In the genomic region with DNA sequence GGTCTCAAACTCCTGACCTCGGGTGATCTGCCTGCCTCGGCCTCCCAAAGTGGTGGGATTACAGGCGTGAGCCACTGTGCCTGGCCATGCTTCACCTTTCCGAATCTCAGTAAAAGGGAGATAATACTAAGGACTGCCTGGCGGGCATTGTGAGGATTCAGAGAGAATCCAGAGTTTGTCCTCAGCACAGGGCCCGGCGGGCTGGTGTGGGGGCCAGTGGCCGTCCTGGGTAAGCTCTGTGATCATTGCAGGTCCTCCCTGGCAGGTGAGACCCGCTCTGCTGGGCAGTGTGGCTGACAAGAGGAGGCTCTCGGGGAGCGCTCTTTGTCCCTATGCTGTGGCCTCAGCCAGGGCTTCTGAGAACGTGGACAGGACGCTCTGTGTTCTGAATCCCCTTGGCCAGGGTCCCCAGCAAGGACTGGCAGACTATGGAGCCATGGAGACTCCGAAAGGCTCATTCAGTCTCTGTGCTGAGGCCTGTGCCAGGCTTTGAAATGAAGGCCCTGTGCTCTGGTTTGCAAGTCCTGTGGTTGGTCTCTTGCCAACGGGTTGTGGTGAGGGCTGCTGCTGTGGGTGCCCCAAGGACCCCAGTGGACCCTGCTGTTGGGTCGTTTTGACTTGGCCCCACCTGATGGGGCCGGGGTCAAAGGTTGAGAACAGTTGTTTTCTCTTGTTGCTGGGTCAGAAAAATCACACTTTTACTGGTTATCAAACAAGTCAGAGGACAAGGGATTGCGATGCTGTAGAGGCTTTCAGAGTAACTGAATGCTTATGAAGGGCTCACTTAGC, we compare ENCODE assay signal across 1 cellular context.
TF ChIP-seq lines count a peak whose summit lies in the region.

No MANE protein-coding gene starts in this region.

TF ChIP-seq in GM23338, 12 proteins besides CTCF, POLR2A, EP300 and RAD21 (continued from another document):
- TF ChIP-seq, protein P1, sequence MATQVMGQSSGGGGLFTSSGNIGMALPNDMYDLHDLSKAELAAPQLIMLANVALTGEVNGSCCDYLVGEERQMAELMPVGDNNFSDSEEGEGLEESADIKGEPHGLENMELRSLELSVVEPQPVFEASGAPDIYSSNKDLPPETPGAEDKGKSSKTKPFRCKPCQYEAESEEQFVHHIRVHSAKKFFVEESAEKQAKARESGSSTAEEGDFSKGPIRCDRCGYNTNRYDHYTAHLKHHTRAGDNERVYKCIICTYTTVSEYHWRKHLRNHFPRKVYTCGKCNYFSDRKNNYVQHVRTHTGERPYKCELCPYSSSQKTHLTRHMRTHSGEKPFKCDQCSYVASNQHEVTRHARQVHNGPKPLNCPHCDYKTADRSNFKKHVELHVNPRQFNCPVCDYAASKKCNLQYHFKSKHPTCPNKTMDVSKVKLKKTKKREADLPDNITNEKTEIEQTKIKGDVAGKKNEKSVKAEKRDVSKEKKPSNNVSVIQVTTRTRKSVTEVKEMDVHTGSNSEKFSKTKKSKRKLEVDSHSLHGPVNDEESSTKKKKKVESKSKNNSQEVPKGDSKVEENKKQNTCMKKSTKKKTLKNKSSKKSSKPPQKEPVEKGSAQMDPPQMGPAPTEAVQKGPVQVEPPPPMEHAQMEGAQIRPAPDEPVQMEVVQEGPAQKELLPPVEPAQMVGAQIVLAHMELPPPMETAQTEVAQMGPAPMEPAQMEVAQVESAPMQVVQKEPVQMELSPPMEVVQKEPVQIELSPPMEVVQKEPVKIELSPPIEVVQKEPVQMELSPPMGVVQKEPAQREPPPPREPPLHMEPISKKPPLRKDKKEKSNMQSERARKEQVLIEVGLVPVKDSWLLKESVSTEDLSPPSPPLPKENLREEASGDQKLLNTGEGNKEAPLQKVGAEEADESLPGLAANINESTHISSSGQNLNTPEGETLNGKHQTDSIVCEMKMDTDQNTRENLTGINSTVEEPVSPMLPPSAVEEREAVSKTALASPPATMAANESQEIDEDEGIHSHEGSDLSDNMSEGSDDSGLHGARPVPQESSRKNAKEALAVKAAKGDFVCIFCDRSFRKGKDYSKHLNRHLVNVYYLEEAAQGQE (IDR thresholded peaks at IDR 0.05; ENCODE audit: unreplicated experiment), result no peak
- TF ChIP-seq, protein P2, sequence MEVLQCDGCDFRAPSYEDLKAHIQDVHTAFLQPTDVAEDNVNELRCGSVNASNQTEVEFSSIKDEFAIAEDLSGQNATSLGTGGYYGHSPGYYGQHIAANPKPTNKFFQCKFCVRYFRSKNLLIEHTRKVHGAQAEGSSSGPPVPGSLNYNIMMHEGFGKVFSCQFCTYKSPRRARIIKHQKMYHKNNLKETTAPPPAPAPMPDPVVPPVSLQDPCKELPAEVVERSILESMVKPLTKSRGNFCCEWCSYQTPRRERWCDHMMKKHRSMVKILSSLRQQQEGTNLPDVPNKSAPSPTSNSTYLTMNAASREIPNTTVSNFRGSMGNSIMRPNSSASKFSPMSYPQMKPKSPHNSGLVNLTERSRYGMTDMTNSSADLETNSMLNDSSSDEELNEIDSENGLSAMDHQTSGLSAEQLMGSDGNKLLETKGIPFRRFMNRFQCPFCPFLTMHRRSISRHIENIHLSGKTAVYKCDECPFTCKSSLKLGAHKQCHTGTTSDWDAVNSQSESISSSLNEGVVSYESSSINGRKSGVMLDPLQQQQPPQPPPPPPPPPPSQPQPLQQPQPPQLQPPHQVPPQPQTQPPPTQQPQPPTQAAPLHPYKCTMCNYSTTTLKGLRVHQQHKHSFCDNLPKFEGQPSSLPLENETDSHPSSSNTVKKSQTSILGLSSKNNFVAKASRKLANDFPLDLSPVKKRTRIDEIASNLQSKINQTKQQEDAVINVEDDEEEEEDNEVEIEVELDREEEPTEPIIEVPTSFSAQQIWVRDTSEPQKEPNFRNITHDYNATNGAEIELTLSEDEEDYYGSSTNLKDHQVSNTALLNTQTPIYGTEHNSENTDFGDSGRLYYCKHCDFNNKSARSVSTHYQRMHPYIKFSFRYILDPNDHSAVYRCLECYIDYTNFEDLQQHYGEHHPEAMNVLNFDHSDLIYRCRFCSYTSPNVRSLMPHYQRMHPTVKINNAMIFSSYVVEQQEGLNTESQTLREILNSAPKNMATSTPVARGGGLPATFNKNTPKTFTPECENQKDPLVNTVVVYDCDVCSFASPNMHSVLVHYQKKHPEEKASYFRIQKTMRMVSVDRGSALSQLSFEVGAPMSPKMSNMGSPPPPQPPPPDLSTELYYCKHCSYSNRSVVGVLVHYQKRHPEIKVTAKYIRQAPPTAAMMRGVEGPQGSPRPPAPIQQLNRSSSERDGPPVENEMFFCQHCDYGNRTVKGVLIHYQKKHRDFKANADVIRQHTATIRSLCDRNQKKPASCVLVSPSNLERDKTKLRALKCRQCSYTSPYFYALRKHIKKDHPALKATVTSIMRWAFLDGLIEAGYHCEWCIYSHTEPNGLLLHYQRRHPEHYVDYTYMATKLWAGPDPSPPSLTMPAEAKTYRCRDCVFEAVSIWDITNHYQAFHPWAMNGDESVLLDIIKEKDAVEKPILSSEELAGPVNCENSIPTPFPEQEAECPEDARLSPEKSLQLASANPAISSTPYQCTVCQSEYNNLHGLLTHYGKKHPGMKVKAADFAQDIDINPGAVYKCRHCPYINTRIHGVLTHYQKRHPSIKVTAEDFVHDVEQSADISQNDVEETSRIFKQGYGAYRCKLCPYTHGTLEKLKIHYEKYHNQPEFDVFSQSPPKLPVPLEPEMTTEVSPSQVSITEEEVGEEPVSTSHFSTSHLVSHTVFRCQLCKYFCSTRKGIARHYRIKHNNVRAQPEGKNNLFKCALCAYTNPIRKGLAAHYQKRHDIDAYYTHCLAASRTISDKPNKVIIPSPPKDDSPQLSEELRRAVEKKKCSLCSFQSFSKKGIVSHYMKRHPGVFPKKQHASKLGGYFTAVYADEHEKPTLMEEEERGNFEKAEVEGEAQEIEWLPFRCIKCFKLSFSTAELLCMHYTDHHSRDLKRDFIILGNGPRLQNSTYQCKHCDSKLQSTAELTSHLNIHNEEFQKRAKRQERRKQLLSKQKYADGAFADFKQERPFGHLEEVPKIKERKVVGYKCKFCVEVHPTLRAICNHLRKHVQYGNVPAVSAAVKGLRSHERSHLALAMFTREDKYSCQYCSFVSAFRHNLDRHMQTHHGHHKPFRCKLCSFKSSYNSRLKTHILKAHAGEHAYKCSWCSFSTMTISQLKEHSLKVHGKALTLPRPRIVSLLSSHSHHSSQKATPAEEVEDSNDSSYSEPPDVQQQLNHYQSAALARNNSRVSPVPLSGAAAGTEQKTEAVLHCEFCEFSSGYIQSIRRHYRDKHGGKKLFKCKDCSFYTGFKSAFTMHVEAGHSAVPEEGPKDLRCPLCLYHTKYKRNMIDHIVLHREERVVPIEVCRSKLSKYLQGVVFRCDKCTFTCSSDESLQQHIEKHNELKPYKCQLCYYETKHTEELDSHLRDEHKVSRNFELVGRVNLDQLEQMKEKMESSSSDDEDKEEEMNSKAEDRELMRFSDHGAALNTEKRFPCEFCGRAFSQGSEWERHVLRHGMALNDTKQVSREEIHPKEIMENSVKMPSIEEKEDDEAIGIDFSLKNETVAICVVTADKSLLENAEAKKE (CRISPR knock-in tag; IDR thresholded peaks at IDR 0.05), result no peak
- TF ChIP-seq EZH2 (IDR thresholded peaks at IDR 0.05; ENCODE audit: low read depth, unreplicated experiment), result no peak
- TF ChIP-seq NANOG (IDR thresholded peaks at IDR 0.05; ENCODE audit: borderline replicate concordance), result no peak
- no peak for TF ChIP-seq CREB1 (CRISPR knock-in tag; IDR thresholded peaks at IDR 0.05; ENCODE audit: low read depth)
- TF ChIP-seq JUNB (IDR thresholded peaks at IDR 0.05; ENCODE audit: unreplicated experiment), result no peak
- TF ChIP-seq ZNF114 (CRISPR knock-in tag; IDR thresholded peaks at IDR 0.05), result no peak
